ENCODE assay signal across 13 cellular contexts in genomic region chr1:198549863-198550262, GRCh38. TPM values are rescaled to one million over a fixed set of nuclear protein-coding genes. Genes with fewer than 3 reads are reported as not detected.
DNase-seq lines count a peak whose midpoint lies in the region; ATAC-seq and TF ChIP-seq lines count a peak whose summit lies in the region.
"Had no signal": no experiment of that assay in that cellular context is flagged by ENCODE, and none has a peak within 500 bp of the region (broad histone marks: within the 10 kb centered on the region; RNA-seq: fewer than 3 reads in every experiment).

No MANE protein-coding gene starts in this region.

- H3K27ac ChIP-seq in spleen: peak overlapping the region in 5 of 8 donors; percentile 8 to 36 (median 10)
- H3K27ac ChIP-seq: 22Rv1, coronary artery, tibial nerve had no signal

- no peak for TF ChIP-seq POLR2A in spleen (IDR thresholded peaks at IDR 0.05)

- TF ChIP-seq CTCF in spleen (IDR thresholded peaks at IDR 0.05 in 8 of 11, conservative IDR thresholded peaks at IDR 0.05 in 3 of 11): no peak

- peaks cover 0 to 9% (median 2%) of the 10 kb centered on the region in 8 donors for H3K9me3 ChIP-seq in spleen
- H3K9me3 ChIP-seq: tibial nerve had no signal

- DNase-seq in NOMO-1 treated with DMSO at 0.1 percent for 48 hours (lab: John Stamatoyannopoulos, UW; ENCODE audit: unreplicated experiment) (peak; percentile 7), NOMO-1 treated with dmso at 0.1 percent for 144 hours (lab: John Stamatoyannopoulos, UW; ENCODE audit: unreplicated experiment) (no peak), spleen (no peak), 8988T (no peak), G401 (ENCODE audit: low spot score) (no peak), glomerular visceral epithelial cell (ENCODE audit: extremely low spot score) (no peak)
- DNase-seq: activated T-cell treated with anti-CD3 and anti-CD28 coated beads, Interleukin-2, amount 50 U/mL, for 1 hour; NCI-H226 had no signal

- peaks cover 0 to 41% (median 16%) of the 10 kb centered on the region in 6 donors for H3K4me1 ChIP-seq in spleen
- H3K4me1 ChIP-seq: tibial nerve had no signal

- ATAC-seq in GM21529 (IDR thresholded peaks at IDR 0.05; ENCODE audit: unreplicated experiment) (peak; percentile 87), HG03196 (IDR thresholded peaks at IDR 0.05; ENCODE audit: unreplicated experiment) (peak; percentile 78)

- H3K36me3 ChIP-seq in spleen: no peaks in the 10 kb centered on the region
- H3K36me3 ChIP-seq: tibial nerve had no signal

- no peaks in the 10 kb centered on the region for H3K27me3 ChIP-seq in spleen (replicated peaks in 1 of 7)
- H3K27me3 ChIP-seq: tibial nerve had no signal

- intact Hi-C loops in spleen (cut with DNase I; ENCODE audit: low total_unique reads): loop anchor here (10.0 kb wide), 1 partner anchor 45 kb away; no protein-coding TSS in a partner anchor

- in situ Hi-C loops in G401 (cut with HindIII; ENCODE audit: low sequenced_read_pairs): no loop called here

- H3K4me3 ChIP-seq in spleen: no peak overlapping the region
- H3K4me3 ChIP-seq: coronary artery, tibial nerve had no signal

RNA-seq across cellular contexts. Expression of gene ATP6V1G3, which starts 9.4 kb away (rescaled TPM):
- total RNA-seq in spleen: not detected
- not detected for polyA plus RNA-seq in spleen
- total RNA-seq in G401 (2014; rRNA removed; shearing (Covaris generic)): not detected in 2 replicates
- total RNA-seq: tibial nerve had no signal
